ENCODE assay signal across 8 cellular contexts in the genomic region with DNA sequence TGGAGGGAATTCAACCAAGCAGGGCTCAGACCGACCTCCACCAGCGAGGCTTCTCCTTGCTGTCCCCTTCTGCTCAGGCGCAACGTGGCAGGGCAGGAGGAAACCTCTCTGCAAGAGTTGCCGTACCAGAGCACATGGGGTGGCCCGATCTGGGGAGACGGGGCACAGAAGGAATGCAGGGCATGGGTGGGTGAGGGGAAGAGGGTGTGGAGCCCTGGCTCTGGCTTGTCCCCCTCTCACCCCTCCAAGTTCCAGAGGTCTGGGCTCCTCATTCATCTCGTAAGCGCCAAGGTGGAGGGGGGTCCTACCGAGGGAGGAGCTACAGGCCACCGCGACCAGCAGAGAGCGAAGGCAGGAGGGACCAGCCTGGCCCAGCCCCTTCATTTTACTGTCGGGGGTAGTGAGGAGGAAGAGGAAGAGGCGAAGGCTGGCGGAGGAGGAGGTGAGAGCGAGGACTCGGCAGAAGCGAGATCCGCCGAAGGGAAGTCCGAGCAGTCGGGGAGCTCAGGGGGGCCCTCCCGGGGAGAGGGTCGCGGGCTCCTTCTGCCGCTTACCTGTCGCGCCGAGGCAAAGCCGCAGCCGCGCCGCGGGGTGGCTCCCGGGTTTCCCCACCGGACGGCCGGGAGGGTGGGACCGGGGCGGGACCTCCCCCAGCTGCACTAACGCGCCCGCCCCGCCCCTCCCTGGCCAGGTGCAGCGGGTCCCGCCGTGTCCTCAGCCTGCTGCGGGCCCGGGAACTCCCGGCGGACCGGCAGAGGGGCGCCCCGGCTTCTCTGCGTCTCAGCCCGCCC. TPM values are rescaled to one million over a fixed set of nuclear protein-coding genes. Genes with fewer than 3 reads are reported as not detected.
DNase-seq lines count a peak whose midpoint lies in the region; TF ChIP-seq lines count a peak whose summit lies in the region.

A gene with protein sequence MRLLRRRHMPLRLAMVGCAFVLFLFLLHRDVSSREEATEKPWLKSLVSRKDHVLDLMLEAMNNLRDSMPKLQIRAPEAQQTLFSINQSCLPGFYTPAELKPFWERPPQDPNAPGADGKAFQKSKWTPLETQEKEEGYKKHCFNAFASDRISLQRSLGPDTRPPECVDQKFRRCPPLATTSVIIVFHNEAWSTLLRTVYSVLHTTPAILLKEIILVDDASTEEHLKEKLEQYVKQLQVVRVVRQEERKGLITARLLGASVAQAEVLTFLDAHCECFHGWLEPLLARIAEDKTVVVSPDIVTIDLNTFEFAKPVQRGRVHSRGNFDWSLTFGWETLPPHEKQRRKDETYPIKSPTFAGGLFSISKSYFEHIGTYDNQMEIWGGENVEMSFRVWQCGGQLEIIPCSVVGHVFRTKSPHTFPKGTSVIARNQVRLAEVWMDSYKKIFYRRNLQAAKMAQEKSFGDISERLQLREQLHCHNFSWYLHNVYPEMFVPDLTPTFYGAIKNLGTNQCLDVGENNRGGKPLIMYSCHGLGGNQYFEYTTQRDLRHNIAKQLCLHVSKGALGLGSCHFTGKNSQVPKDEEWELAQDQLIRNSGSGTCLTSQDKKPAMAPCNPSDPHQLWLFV (minus strand): TSS at position 360 of the 791 bp plus-strand sequence. CDS start 11,625 bp downstream, outside the sequence.

- H2BK5ac ChIP-seq in mesendoderm (ENCODE audit: low read length): peak within 1 kb of the TSS; percentile 2

- WGBS in mesendoderm (ENCODE audit: extremely low coverage, insufficient coverage, low lambda C conversion rate): no CpG with 5 or more reads among the region's 57 CpGs

- in situ Hi-C loops in G401 (cut with HindIII; ENCODE audit: low sequenced_read_pairs): no loop called here

- CTCF ChIA-PET in HEK293T (lab: Yijun Ruan, JAX): interaction anchor here (1.4 kb wide), 1 partner anchor 19 kb away, joined by 4 read pairs; no protein-coding TSS in a partner anchor

- H3K27me3 ChIP-seq in mesendoderm (ENCODE audit: insufficient read depth, low read length, poor library complexity): no peaks in the 10 kb centered on the region

- H4K5ac ChIP-seq in mesendoderm (ENCODE audit: low read length): no peak within 1 kb of the TSS

- no peaks in the 10 kb centered on the region for H3K79me1 ChIP-seq in mesendoderm (ENCODE audit: low read length)

- POLR2A ChIA-PET in HEK293T (lab: Yijun Ruan, JAX): no interaction called here

- H3K4me3 ChIP-seq in mesendoderm (ENCODE audit: low read length): peak within 1 kb of the TSS; percentile 68

- H3K18ac ChIP-seq in mesendoderm (ENCODE audit: low read length): peak within 1 kb of the TSS; percentile 91

- H3K9ac ChIP-seq in mesendoderm (ENCODE audit: low read length): peak within 1 kb of the TSS; percentile 75

- H3K79me2 ChIP-seq in mesendoderm (ENCODE audit: control insufficient read depth, insufficient read depth, low read length): no peaks in the 10 kb centered on the region

- H2BK15ac ChIP-seq in mesendoderm (replicated peaks; ENCODE audit: low read depth): no peak within 1 kb of the TSS

- H4K8ac ChIP-seq in mesendoderm (ENCODE audit: low read depth, low read length): no peak within 1 kb of the TSS

- H3K4me1 ChIP-seq in mesendoderm (ENCODE audit: control insufficient read depth, low read depth, low read length): peaks cover 28% of the 10 kb centered on the region

- peak within 1 kb of the TSS; percentile 76 for H3K27ac ChIP-seq in mesendoderm (ENCODE audit: low read depth, low read length)

- H2AK5ac ChIP-seq in mesendoderm (ENCODE audit: low read length): peak within 1 kb of the TSS; percentile 29

- H3K36me3 ChIP-seq in mesendoderm (ENCODE audit: control insufficient read depth, insufficient read depth, low read length): no peaks in the 10 kb centered on the region

- H2BK120ac ChIP-seq in mesendoderm (ENCODE audit: low read depth, low read length): peak within 1 kb of the TSS; percentile 2

- peak within 1 kb of the TSS; percentile 49 for H3K4me2 ChIP-seq in mesendoderm (ENCODE audit: low read length)

- DNase-seq in GF-D8 (lab: John Stamatoyannopoulos, UW): peak; percentile 30
- peak; percentile 64 for DNase-seq in HEK293T (ENCODE audit: extremely low spot score)
- DNase-seq in NCI-H2107 treated with DMSO at 0.1 percent for 48 hours (lab: John Stamatoyannopoulos, UW; ENCODE audit: unreplicated experiment): peak; percentile 55
- DNase-seq in activated CD4-positive, alpha-beta T cell treated with anti-CD3 and anti-CD28 coated beads, Interleukin-2, amount 50 U/mL, for 24 hours (ENCODE audit: low read depth in 1 of 2, low spot score in 1 of 2): peak; percentile 30 to 42
- DNase-seq in ecto neural progenitor cell (ENCODE audit: low spot score): peak; percentile 81
- DNase-seq in mesendoderm: peak; percentile 86
- peak; percentile 32 to 50 for DNase-seq in stimulated activated CD8-positive, alpha-beta memory T cell treated with anti-CD3 and anti-CD28 coated beads, Interleukin-4, amount 100 ng/mL, for 1 hour (ENCODE audit: low read depth in 2 of 2, low spot score in 1 of 2)
- DNase-seq in G401 (ENCODE audit: low spot score): no peak

- peak within 1 kb of the TSS; percentile 26 for H3K4ac ChIP-seq in mesendoderm (ENCODE audit: low read depth, low read length)

- H3K56ac ChIP-seq in mesendoderm (ENCODE audit: low read length): peak within 1 kb of the TSS; percentile 84

- H3K23ac ChIP-seq in mesendoderm (ENCODE audit: low read length): peak within 1 kb of the TSS; percentile 11

TF ChIP-seq in HEK293T, 16 proteins besides CTCF, POLR2A, EP300 and RAD21:
- TF ChIP-seq SUZ12 (IDR thresholded peaks at IDR 0.05): no peak
- TF ChIP-seq ZNF384 (IDR thresholded peaks at IDR 0.05): no peak
- TF ChIP-seq L3MBTL2 (conservative IDR thresholded peaks at IDR 0.05): peak; percentile 63
- peak; percentile 53; the same call in 1 of the 2 replicates for TF ChIP-seq HDGF (IDR thresholded peaks at IDR 0.05; ENCODE audit: borderline replicate concordance)
- no peak for TF ChIP-seq LEF1 (IDR thresholded peaks at IDR 0.05; ENCODE audit: borderline replicate concordance)
- TF ChIP-seq ELF4 (IDR thresholded peaks at IDR 0.05): no peak
- TF ChIP-seq FOXA1 (IDR thresholded peaks at IDR 0.05): no peak
- TF ChIP-seq ARNT (IDR thresholded peaks at IDR 0.05): no peak

RNA-seq across cellular contexts. Expression of the gene that starts here (rescaled TPM):
- polyA plus RNA-seq in mesendoderm (2013, experiment 1 of 2): 7.2 TPM
- 8.6 TPM for polyA plus RNA-seq in mesendoderm (2013, experiment 2 of 2)
- total RNA-seq in G401 (2014; rRNA removed; shearing (Covaris generic)): 5.8 and 18.1 TPM in 2 replicates
